In the genomic region with DNA sequence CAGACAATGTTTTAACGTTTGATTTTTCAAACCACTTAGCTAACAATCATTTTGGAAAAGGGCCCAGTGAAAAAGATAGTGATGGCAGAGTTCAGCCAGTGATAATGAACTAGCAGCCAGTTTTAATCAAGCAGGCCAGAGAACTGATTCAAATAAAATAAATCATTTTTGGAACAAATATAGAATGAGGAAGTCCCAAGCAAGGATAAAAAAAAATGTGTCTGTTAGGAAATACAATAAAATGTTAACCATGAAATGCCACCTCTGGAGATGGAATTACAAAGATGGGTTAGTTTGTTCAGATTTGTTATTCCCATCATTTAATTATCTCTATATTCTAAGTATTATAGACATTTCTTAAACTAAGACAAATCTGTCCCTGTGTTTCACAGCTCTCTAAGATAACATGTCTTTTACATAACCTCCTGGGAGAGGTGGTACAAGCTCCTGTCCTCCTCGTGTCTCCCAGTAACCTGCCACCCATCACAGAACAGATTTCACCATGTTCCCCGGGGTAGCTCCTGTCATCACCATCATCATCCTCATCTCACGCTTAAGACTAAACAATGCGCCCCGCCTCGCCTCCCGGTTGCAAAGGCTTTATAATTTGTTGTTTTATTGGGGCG, we compare ENCODE assay signal across 8 cellular contexts. TPM values are rescaled to one million over a fixed set of nuclear protein-coding genes. Genes with fewer than 3 reads are reported as not detected.
DNase-seq lines count a peak whose midpoint lies in the region; ATAC-seq, FAIRE-seq and TF ChIP-seq lines count a peak whose summit lies in the region.

No MANE protein-coding gene starts in this region.

- no peaks in the 10 kb centered on the region for H3K9me2 ChIP-seq in MM.1S (replicated peaks; ENCODE audit: insufficient read depth, low read length)

- peak overlapping the region; percentile 97 for H3K4me3 Mint-ChIP-seq in activated T-cell treated with anti-CD3 and anti-CD28 coated beads, Interleukin-2, amount 50 U/mL, for 24 hours

- H3K9me3 ChIP-seq in MM.1S (replicated peaks; ENCODE audit: insufficient read depth, low read length), result no peaks in the 10 kb centered on the region
- no peaks in the 10 kb centered on the region for H3K9me3 ChIP-seq in vagina

- H3K27me3 ChIP-seq in MM.1S (replicated peaks; ENCODE audit: insufficient read depth, low read length) (no peaks in the 10 kb centered on the region), bronchial epithelial cell (ENCODE audit: control insufficient read depth, insufficient read depth, low read length) (no peaks in the 10 kb centered on the region), vagina (no peaks in the 10 kb centered on the region)

- H3K4me1 ChIP-seq in MM.1S (ENCODE audit: low read length), result peaks cover 9% of the 10 kb centered on the region; the same call in 1 of the 2 replicates
- peaks cover 54% of the 10 kb centered on the region for H3K4me1 ChIP-seq in vagina

- peaks cover 20% of the 10 kb centered on the region for H3K36me3 Mint-ChIP-seq in activated T-cell treated with anti-CD3 and anti-CD28 coated beads, Interleukin-2, amount 50 U/mL, for 24 hours (ENCODE audit: low read depth)

- no peaks in the 10 kb centered on the region for H3K36me3 ChIP-seq in MM.1S (replicated peaks; ENCODE audit: insufficient read depth, low read length)
- H3K36me3 ChIP-seq in bronchial epithelial cell (ENCODE audit: control insufficient read depth, insufficient read depth, low read length), result no peaks in the 10 kb centered on the region
- no peaks in the 10 kb centered on the region for H3K36me3 ChIP-seq in vagina

- no peak for TF ChIP-seq POLR2A in vagina (IDR thresholded peaks at IDR 0.05)

- intact Hi-C loops in vagina (cut with DNase I), result no loop called here

- ATAC-seq in HG03457 (IDR thresholded peaks at IDR 0.05; ENCODE audit: unreplicated experiment), result no peak

- no peaks in the 10 kb centered on the region for H3K9me3 Mint-ChIP-seq in activated T-cell treated with anti-CD3 and anti-CD28 coated beads, Interleukin-2, amount 50 U/mL, for 24 hours

- 0 out of 2 replicates have a peak, but pooled peaks cover 6% of the 10 kb centered on the region for H3F3A ChIP-seq in MM.1S (ENCODE audit: insufficient read depth, low read length)

- H3K27me3 Mint-ChIP-seq in activated T-cell treated with anti-CD3 and anti-CD28 coated beads, Interleukin-2, amount 50 U/mL, for 24 hours, result no peaks in the 10 kb centered on the region

- H3K4me2 ChIP-seq in MM.1S (ENCODE audit: low read depth, low read length), result peak overlapping the region; percentile 92

- TF ChIP-seq CTCF in MM.1S (IDR thresholded peaks at IDR 0.05; ENCODE audit: low read length), result no peak
- no peak for TF ChIP-seq CTCF in bronchial epithelial cell (IDR thresholded peaks at IDR 0.05; ENCODE audit: insufficient read depth, low read length, severe bottlenecking)
- no peak for TF ChIP-seq CTCF in vagina (IDR thresholded peaks at IDR 0.05)

- peaks cover 55% of the 10 kb centered on the region for H3K4me1 Mint-ChIP-seq in activated T-cell treated with anti-CD3 and anti-CD28 coated beads, Interleukin-2, amount 50 U/mL, for 24 hours (ENCODE audit: low read depth)

- DNase-seq in activated T-cell treated with anti-CD3 and anti-CD28 coated beads, Interleukin-2, amount 50 U/mL, for 24 hours, result no peak
- DNase-seq in activated T-cell treated with anti-CD3 and anti-CD28 coated beads for 4 hours (no peak), MM.1S (no peak), bronchial epithelial cell (ENCODE audit: low read depth) (no peak), lung microvascular endothelial cell (ENCODE audit: low read depth in 2 of 2) (peak; percentile 28 to 46), vagina (ENCODE audit: extremely low spot score in 2 of 2) (no peak), putamen (ENCODE audit: low spot score) (no peak)

- peaks cover 55% of the 10 kb centered on the region for H3K79me2 ChIP-seq in MM.1S (ENCODE audit: low read length)

- H3K27ac ChIP-seq in MM.1S (ENCODE audit: low read length), result peak overlapping the region; percentile 71; the same call in 1 of the 2 replicates
- H3K27ac ChIP-seq in vagina, result peak overlapping the region; percentile 96

- peak overlapping the region; percentile 93 for H3K27ac Mint-ChIP-seq in activated T-cell treated with anti-CD3 and anti-CD28 coated beads, Interleukin-2, amount 50 U/mL, for 24 hours

- peak overlapping the region; percentile 92 for H3K9ac ChIP-seq in MM.1S (ENCODE audit: low read length)

- H2AFZ ChIP-seq in MM.1S (ENCODE audit: low read length), result peak overlapping the region; percentile 96

- FAIRE-seq in bronchial epithelial cell (lab: Jason Lieb, UNC), result no peak

- H3K4me3 ChIP-seq in MM.1S (ENCODE audit: low read length) (peak overlapping the region; percentile 92), bronchial epithelial cell (ENCODE audit: low read depth, low read length) (peak overlapping the region; percentile 87), vagina (peak overlapping the region; percentile 64 to 85)

- peaks cover 13% of the 10 kb centered on the region; the same call in 1 of the 2 replicates for H4K20me1 ChIP-seq in MM.1S (ENCODE audit: insufficient read depth, low read length)

RNA-seq across cellular contexts. Expression of a gene that starts 1.0 kb away (rescaled TPM):
- total RNA-seq in bronchial epithelial cell, result 38.2 and 53.1 TPM in 2 replicates
- 150 and 180 TPM in 2 replicates for total RNA-seq in lung microvascular endothelial cell
- 99.4 TPM for total RNA-seq in vagina

Comparison
In these comparisons a context has a peak if more than half of its experiments do, and no peak if none do; other contexts are left out.
1. DNase-seq: peak in lung microvascular endothelial cell (2 of 2); none in activated T-cell treated with anti-CD3 and anti-CD28 coated beads, Interleukin-2, amount 50 U/mL, for 24 hours (single experiment), activated T-cell treated with anti-CD3 and anti-CD28 coated beads for 4 hours (single experiment), MM.1S (single experiment), bronchial epithelial cell (single experiment), vagina (0 of 2) and putamen (single experiment).
2. Peak in every context shown above with its lines, with median percentiles within 50 percentile points of each other: H3K4me3 ChIP-seq.